17 cellular contexts compared by ENCODE assay signal in the genomic region with DNA sequence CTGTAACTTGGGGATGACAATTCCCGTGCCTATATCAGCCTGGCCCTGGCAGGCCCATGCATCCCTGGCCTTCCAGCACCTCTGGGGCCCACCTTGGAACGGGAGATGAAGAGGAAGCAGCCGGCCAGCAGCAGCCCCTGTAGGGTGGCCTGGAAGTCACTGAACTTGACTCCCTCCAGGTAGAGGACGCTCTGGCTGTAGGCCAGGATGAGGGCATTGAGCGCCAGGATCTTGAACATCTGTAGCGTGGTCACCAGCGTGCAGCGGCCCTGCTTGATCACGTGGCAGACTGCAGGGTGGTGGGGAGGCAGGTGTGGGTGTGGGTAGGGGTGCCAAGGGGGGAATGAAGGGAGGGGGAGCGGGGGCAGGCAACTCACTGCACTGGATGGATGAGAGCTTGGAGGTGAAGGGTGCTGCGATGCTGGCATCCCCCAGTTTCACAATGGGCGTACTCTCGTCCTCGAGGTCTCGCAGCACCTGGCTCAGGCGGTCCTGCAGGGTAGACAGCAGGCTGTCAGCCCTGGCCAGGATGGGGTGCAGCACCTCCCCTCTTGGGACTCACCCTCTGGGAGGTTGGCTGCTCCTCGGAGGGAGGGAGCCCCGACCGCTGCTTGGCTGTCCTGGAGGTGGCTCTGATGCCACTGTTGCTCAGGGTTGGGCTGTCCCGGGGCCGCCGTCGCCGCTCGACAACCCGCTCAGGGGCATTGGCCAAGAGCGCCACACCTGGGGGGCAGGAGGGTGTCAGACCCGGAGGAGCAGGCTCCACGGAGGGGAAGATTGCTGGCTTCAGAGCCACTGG. TPM values are rescaled to one million over a fixed set of nuclear protein-coding genes. Genes with fewer than 3 reads are reported as not detected.
DNase-seq lines count a peak whose midpoint lies in the region; ATAC-seq and TF ChIP-seq lines count a peak whose summit lies in the region.
"Had no signal": no experiment of that assay in that cellular context is flagged by ENCODE, and none has a peak within 500 bp of the region (broad histone marks: within the 10 kb centered on the region; RNA-seq: fewer than 3 reads in every experiment).

No MANE protein-coding gene starts in this region.

- TF ChIP-seq CTCF in left ventricle myocardium inferior (IDR thresholded peaks at IDR 0.05; ENCODE audit: borderline replicate concordance), result no peak
- TF ChIP-seq CTCF in vagina (IDR thresholded peaks at IDR 0.05), result no peak

- 93% methylated on average over 29 of the region's 29 CpGs for WGBS in right cardiac atrium

- intact Hi-C loops in right cardiac atrium (cut with DNase I), result loop anchor here in 2 of 4 donors (5.0 to 10.0 kb wide), 2 partner anchors 112 to 115 kb away; a partner anchor contains a TSS
- intact Hi-C loops in left ventricle myocardium inferior (cut with micrococcal nuclease), result no loop called here
- intact Hi-C loops in vagina (cut with DNase I), result no loop called here

- no peaks in the 10 kb centered on the region for H3K9me3 ChIP-seq in right cardiac atrium (ENCODE audit: control insufficient read depth, low read length)
- no peaks in the 10 kb centered on the region for H3K9me3 ChIP-seq in left ventricle myocardium inferior (replicated peaks)
- no peaks in the 10 kb centered on the region for H3K9me3 ChIP-seq in T-helper 17 cell (ENCODE audit: control insufficient read depth, low read length, poor library complexity, severe bottlenecking)
- no peaks in the 10 kb centered on the region for H3K9me3 ChIP-seq in vagina
- H3K9me3 ChIP-seq: A549, BE2C, Caco-2 had no signal

- TF ChIP-seq POLR2A in vagina (IDR thresholded peaks at IDR 0.05), result no peak

- H3K27me3 ChIP-seq in right cardiac atrium (ENCODE audit: control insufficient read depth, insufficient read depth) (no peaks in the 10 kb centered on the region), left ventricle myocardium inferior (ENCODE audit: low read depth) (no peaks in the 10 kb centered on the region), vagina (no peaks in the 10 kb centered on the region)
- H3K27me3 ChIP-seq: BE2C had no signal

- no peak for ATAC-seq in right cardiac atrium
- ATAC-seq in T-helper 17 cell, result no peak
- ATAC-seq in memory B cell (ENCODE audit: low read depth), result no peak
- no peak for ATAC-seq in stimulated activated effector memory CD8-positive, alpha-beta T cell treated with anti-CD3 and anti-CD28 coated beads, Interleukin-12 subunit alpha, Interleukin-12 subunit beta, amount 100 ng/mL, for 72 hours
- ATAC-seq: A549 had no signal

- H3K4me1 ChIP-seq in right cardiac atrium (ENCODE audit: control insufficient read depth, insufficient read depth, low read length), result peaks cover 2% of the 10 kb centered on the region
- H3K4me1 ChIP-seq in left ventricle myocardium inferior, result peaks cover 30% of the 10 kb centered on the region
- peaks cover 9% of the 10 kb centered on the region for H3K4me1 ChIP-seq in vagina
- H3K4me1 ChIP-seq: BE2C had no signal

- peak in 2 of 3 donors; percentile 44 to 62 for DNase-seq in right cardiac atrium
- DNase-seq in left ventricle myocardium inferior, result no peak
- no peak for DNase-seq in T-helper 17 cell
- no peak for DNase-seq in memory B cell (ENCODE audit: low spot score in 2 of 2)
- DNase-seq in stimulated activated effector memory CD8-positive, alpha-beta T cell treated with anti-CD3 and anti-CD28 coated beads, Interleukin-12 subunit alpha, Interleukin-12 subunit beta, amount 100 ng/mL, for 72 hours (ENCODE audit: low spot score in 2 of 2), result no peak
- no peak for DNase-seq in NCI-H524 treated with DMSO at 0.1 percent for 48 hours (lab: John Stamatoyannopoulos, UW)
- DNase-seq in GM19238 (ENCODE audit: insufficient read length, low spot score), result no peak
- DNase-seq in vagina (ENCODE audit: extremely low spot score in 2 of 2), result no peak
- DNase-seq: BE2C; Caco-2; CD8-positive, alpha-beta memory T cell; DND-41; GDM1; GOT3; H9 had no signal

- H3K27ac Mint-ChIP-seq in T-helper 17 cell (peak overlapping the region; percentile 24), memory B cell (peak overlapping the region; percentile 24)
- peak overlapping the region; percentile 79 for H3K27ac Mint-ChIP-seq in stimulated activated effector memory CD8-positive, alpha-beta T cell treated with anti-CD3 and anti-CD28 coated beads, Interleukin-12 subunit alpha, Interleukin-12 subunit beta, amount 100 ng/mL, for 72 hours

- peaks cover 75% of the 10 kb centered on the region for H3K36me3 ChIP-seq in left ventricle myocardium inferior
- peaks cover 0 to 63% of the 10 kb centered on the region in 2 donors for H3K36me3 ChIP-seq in vagina

- H3K36me3 Mint-ChIP-seq in T-helper 17 cell (ENCODE audit: low read depth) (peaks cover 8% of the 10 kb centered on the region), memory B cell (peaks cover 23% of the 10 kb centered on the region)
- H3K36me3 Mint-ChIP-seq in stimulated activated effector memory CD8-positive, alpha-beta T cell treated with anti-CD3 and anti-CD28 coated beads, Interleukin-12 subunit alpha, Interleukin-12 subunit beta, amount 100 ng/mL, for 72 hours, result peaks cover 90% of the 10 kb centered on the region

- H3K4me3 ChIP-seq in right cardiac atrium (ENCODE audit: low read length) (no peak overlapping the region), left ventricle myocardium inferior (no peak overlapping the region), vagina (no peak overlapping the region)
- H3K4me3 ChIP-seq: A549 had no signal

- H3K27ac ChIP-seq in right cardiac atrium (ENCODE audit: low read length) (no peak overlapping the region), left ventricle myocardium inferior (replicated peaks) (no peak overlapping the region), vagina (no peak overlapping the region)
- H3K27ac ChIP-seq: A549, C4-2B had no signal

- H3K4me3 Mint-ChIP-seq in T-helper 17 cell, result no peak overlapping the region
- no peak overlapping the region for H3K4me3 Mint-ChIP-seq in memory B cell
- no peak overlapping the region for H3K4me3 Mint-ChIP-seq in stimulated activated effector memory CD8-positive, alpha-beta T cell treated with anti-CD3 and anti-CD28 coated beads, Interleukin-12 subunit alpha, Interleukin-12 subunit beta, amount 100 ng/mL, for 72 hours
- H3K4me3 Mint-ChIP-seq: H9 had no signal

- H3K4me1 Mint-ChIP-seq in T-helper 17 cell, result peaks cover 11% of the 10 kb centered on the region
- peaks cover 12% of the 10 kb centered on the region for H3K4me1 Mint-ChIP-seq in memory B cell
- peaks cover 20% of the 10 kb centered on the region for H3K4me1 Mint-ChIP-seq in stimulated activated effector memory CD8-positive, alpha-beta T cell treated with anti-CD3 and anti-CD28 coated beads, Interleukin-12 subunit alpha, Interleukin-12 subunit beta, amount 100 ng/mL, for 72 hours

- H3K27me3 Mint-ChIP-seq in T-helper 17 cell (no peaks in the 10 kb centered on the region), memory B cell (no peaks in the 10 kb centered on the region)

- no peaks in the 10 kb centered on the region for H3K9me3 Mint-ChIP-seq in memory B cell
- H3K9me3 Mint-ChIP-seq in stimulated activated effector memory CD8-positive, alpha-beta T cell treated with anti-CD3 and anti-CD28 coated beads, Interleukin-12 subunit alpha, Interleukin-12 subunit beta, amount 100 ng/mL, for 72 hours, result no peaks in the 10 kb centered on the region
- H3K9me3 Mint-ChIP-seq: CD8-positive, alpha-beta memory T cell; H9 had no signal

RNA-seq across cellular contexts. Expression of a gene that starts 3.8 kb away (rescaled TPM):
- total RNA-seq in right cardiac atrium, result 1 to 10 TPM; 3.1 to 6.3 (median 5.3) TPM
- 2.3 TPM for polyA plus RNA-seq in right cardiac atrium
- 3.0 TPM for total RNA-seq in left ventricle myocardium inferior
- 10 to 100 TPM; 85.0 to 91.7 TPM for total RNA-seq in T-helper 17 cell
- 12.3 TPM for total RNA-seq in vagina

RNA-seq across cellular contexts. Expression of a gene that starts 16.2 kb away (rescaled TPM):
- 10 to 100 TPM; 21.7 to 28.0 (median 23.6) TPM for total RNA-seq in right cardiac atrium
- 16.7 TPM for polyA plus RNA-seq in right cardiac atrium
- total RNA-seq in left ventricle myocardium inferior, result 16.5 TPM
- 10 to 100 TPM; 91.4 to 98.8 TPM for total RNA-seq in T-helper 17 cell
- 114 TPM for total RNA-seq in vagina

RNA-seq across cellular contexts. Expression of a gene that starts 19.2 kb away (rescaled TPM):
- total RNA-seq in right cardiac atrium (1 to 10 TPM in 2 of 4 donors, under 1 TPM in 2; 0.57 to 3.0 (median 1.2) TPM), left ventricle myocardium inferior (0.88 TPM), T-helper 17 cell (10 to 100 TPM; 66.5 to 67.2 TPM), vagina (15.2 TPM)
- 1.1 TPM for polyA plus RNA-seq in right cardiac atrium

RNA-seq across cellular contexts. Expression of a gene that starts 21.4 kb away (rescaled TPM):
- total RNA-seq in right cardiac atrium (1 to 10 TPM; 3.1 to 5.9 (median 5.0) TPM), left ventricle myocardium inferior (4.2 TPM), T-helper 17 cell (10 to 100 TPM; 56.0 to 56.1 TPM), vagina (6.9 TPM)
- 3.1 TPM for polyA plus RNA-seq in right cardiac atrium

RNA-seq across cellular contexts. Expression of a gene that starts 28.7 kb away (rescaled TPM):
- under 1 TPM in 1 of 4 donors, not detected in 3; 0.56 TPM for total RNA-seq in right cardiac atrium
- 0.36 TPM for polyA plus RNA-seq in right cardiac atrium
- not detected for total RNA-seq in left ventricle myocardium inferior
- total RNA-seq in T-helper 17 cell, result 10 to 100 TPM; 49.7 to 58.4 TPM
- 5.2 TPM for total RNA-seq in vagina

Comparison
In these comparisons a context has a peak if more than half of its experiments do, and no peak if none do; other contexts are left out.
1. DNase-seq: peak in right cardiac atrium (2 of 3); none in left ventricle myocardium inferior (single experiment), T-helper 17 cell (0 of 3), memory B cell (0 of 2), stimulated activated effector memory CD8-positive, alpha-beta T cell treated with anti-CD3 and anti-CD28 coated beads, Interleukin-12 subunit alpha, Interleukin-12 subunit beta, amount 100 ng/mL, for 72 hours (0 of 2), NCI-H524 treated with DMSO at 0.1 percent for 48 hours (single experiment), GM19238 (single experiment) and vagina (0 of 2).
2. H3K27ac Mint-ChIP-seq: peak in every context shown above with its lines; median percentile 79 in stimulated activated effector memory CD8-positive, alpha-beta T cell treated with anti-CD3 and anti-CD28 coated beads, Interleukin-12 subunit alpha, Interleukin-12 subunit beta, amount 100 ng/mL, for 72 hours; 24 in T-helper 17 cell; 24 in memory B cell.